10 cellular contexts compared by ENCODE assay signal in the genomic region with DNA sequence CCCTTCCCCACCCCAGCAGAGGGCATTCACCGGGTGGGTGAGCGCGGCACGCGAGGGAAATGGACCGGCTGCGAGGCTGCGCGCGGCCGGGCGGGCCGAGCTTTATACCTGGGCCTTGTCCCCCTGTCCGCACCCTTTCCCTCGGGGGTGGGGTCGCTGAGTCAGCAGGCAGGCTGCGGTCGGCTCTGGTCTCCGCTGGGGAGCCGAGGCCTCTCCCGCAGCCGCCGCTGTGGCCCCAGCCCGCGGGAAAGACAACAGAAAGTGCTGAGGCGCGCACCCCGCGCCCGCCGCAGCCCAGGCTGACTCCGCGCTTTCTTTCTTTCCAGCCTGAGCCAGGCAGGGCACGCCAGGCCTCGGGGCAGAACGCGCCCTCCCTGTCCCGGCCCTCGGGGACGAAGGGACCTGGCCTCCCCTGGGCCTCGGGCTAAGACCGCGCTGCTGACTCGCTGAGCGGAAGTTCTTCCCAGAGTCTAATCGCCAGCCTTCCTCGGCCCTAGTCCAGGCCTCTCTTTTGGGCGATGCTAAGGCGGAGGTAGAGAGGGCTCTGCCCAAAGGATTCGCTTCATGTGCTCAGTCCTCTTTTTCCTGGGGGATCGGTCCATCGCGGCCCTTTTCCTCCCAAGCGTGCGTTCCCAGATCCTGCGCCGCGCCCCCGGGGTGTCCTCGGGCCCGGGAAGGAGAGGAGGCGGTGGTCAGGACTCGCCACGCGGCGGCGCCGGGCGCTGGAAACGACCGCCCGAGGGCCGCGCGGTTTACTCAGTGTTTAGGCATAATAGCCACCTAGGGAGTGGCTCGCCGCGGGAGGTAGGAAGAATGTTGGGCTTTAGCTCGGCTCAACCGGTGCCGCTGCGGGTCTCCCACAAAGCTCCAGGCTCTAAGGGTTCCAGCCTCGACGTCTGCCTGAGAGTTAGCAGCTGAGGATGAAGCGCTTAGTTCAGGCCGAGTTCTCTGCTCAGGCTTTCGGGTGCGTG. TPM values are rescaled to one million over a fixed set of nuclear protein-coding genes. Genes with fewer than 3 reads are reported as not detected.
DNase-seq lines count a peak whose midpoint lies in the region; ATAC-seq, FAIRE-seq and TF ChIP-seq lines count a peak whose summit lies in the region.
"Had no signal": no experiment of that assay in that cellular context is flagged by ENCODE, and none has a peak within 500 bp of the region (broad histone marks: within the 10 kb centered on the region; RNA-seq: fewer than 3 reads in every experiment).

A gene with protein sequence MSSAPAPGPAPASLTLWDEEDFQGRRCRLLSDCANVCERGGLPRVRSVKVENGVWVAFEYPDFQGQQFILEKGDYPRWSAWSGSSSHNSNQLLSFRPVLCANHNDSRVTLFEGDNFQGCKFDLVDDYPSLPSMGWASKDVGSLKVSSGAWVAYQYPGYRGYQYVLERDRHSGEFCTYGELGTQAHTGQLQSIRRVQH (minus strand): TSS at position 78 of the 971 bp plus-strand sequence. CDS start 246 bp downstream, outside the sequence.

- CTCF ChIA-PET in endothelial cell of umbilical vein (lab: Charles Lee): interaction anchor here (0.6 to 10.4 kb wide), 10 partner anchors 11 to 161 kb away, joined by 3 to 164 read pairs (median 8); partner anchors contain the start of gene FEV

- peaks cover 5% of the 10 kb centered on the region for H3K4me1 ChIP-seq in endothelial cell of umbilical vein (ENCODE audit: control insufficient read depth, extremely low read depth, insufficient read depth, low read length)
- H3K4me1 ChIP-seq in rectal smooth muscle tissue (ENCODE audit: control insufficient read depth, insufficient read depth, low read length): peaks cover 7% of the 10 kb centered on the region

- H3K9me1 ChIP-seq in endothelial cell of umbilical vein (replicated peaks; ENCODE audit: control insufficient read depth, extremely low read depth, insufficient read depth, low read length): no peaks in the 10 kb centered on the region

- BruUV-seq in endothelial cell of umbilical vein (replicated peaks; lab: Mats Ljungman, UMichigan): no TSS peak

- intact Hi-C loops in endothelial cell of umbilical vein (cut with micrococcal nuclease): no loop called here
- intact Hi-C loops in posterior vena cava (cut with DNase I): no loop called here

- H3K36me3 ChIP-seq in endothelial cell of umbilical vein (ENCODE audit: control insufficient read depth in 2 of 2, extremely low read depth in 1 of 2, insufficient read depth in 2 of 2, low read length in 2 of 2) (no peaks in the 10 kb centered on the region), rectal smooth muscle tissue (ENCODE audit: control insufficient read depth, insufficient read depth, low read length) (no peaks in the 10 kb centered on the region)

- TF ChIP-seq CTCF in endothelial cell of umbilical vein (IDR thresholded peaks at IDR 0.05; ENCODE audit: extremely low read depth in 1 of 2, insufficient read depth in 1 of 2, low read depth in 1 of 2, low read length in 2 of 2): no peak

- dilution Hi-C loops in endothelial cell of umbilical vein (cut with MboI; ENCODE audit: extremely low pct_ligation_motif_present, low sequenced_read_pairs): no loop called here

- ATAC-seq in GM21390 (IDR thresholded peaks at IDR 0.05; ENCODE audit: unreplicated experiment) (no peak), HG02840 (IDR thresholded peaks at IDR 0.05; ENCODE audit: low FRiP score, unreplicated experiment) (no peak)

- no peaks in the 10 kb centered on the region for H3K79me2 ChIP-seq in endothelial cell of umbilical vein (ENCODE audit: control insufficient read depth, insufficient read depth, low read length)

- DNase-seq in DMS79 treated with DMSO at 0.1 percent for 48 hours (lab: John Stamatoyannopoulos, UW): peak; percentile 60
- DNase-seq in NCI-H2081 (lab: John Stamatoyannopoulos, UW): peak; percentile 64 to 88
- DNase-seq in endothelial cell of umbilical vein (ENCODE audit: low read depth, low spot score): no peak
- DNase-seq in stimulated activated naive CD4-positive, alpha-beta T cell treated with Interleukin-2 at 50 U/mL for 16 hours (lab: John Stamatoyannopoulos, UW): no peak
- no peak for DNase-seq in posterior vena cava (ENCODE audit: low spot score)

- FAIRE-seq in endothelial cell of umbilical vein (lab: Jason Lieb, UNC): no peak

- H3K9me3 ChIP-seq in endothelial cell of umbilical vein (replicated peaks; ENCODE audit: control insufficient read depth, insufficient read depth, low read length): no peaks in the 10 kb centered on the region

- H3K27ac ChIP-seq in endothelial cell of umbilical vein (ENCODE audit: insufficient read depth, low read depth, low read length) (no peak within 1 kb of the TSS), rectal smooth muscle tissue (ENCODE audit: low read depth, low read length) (no peak within 1 kb of the TSS)

- H3K4me3 ChIP-seq in endothelial cell of umbilical vein (replicated peaks in 1 of 3; ENCODE audit: insufficient read depth in 1 of 3, low read depth in 1 of 3, low read length in 3 of 3) (no peak within 1 kb of the TSS), rectal smooth muscle tissue (ENCODE audit: low read length) (peak within 1 kb of the TSS; percentile 54)

- TF ChIP-seq POLR2A in endothelial cell of umbilical vein (IDR thresholded peaks at IDR 0.05; ENCODE audit: low read depth, low read length): no peak

- no peaks in the 10 kb centered on the region for H4K20me1 ChIP-seq in endothelial cell of umbilical vein (replicated peaks; ENCODE audit: control insufficient read depth, extremely low read depth, insufficient read depth, low read length)

- H3K9ac ChIP-seq in endothelial cell of umbilical vein (replicated peaks; ENCODE audit: extremely low read depth, insufficient read depth, low read length): no peak within 1 kb of the TSS
- no peak within 1 kb of the TSS for H3K9ac ChIP-seq in rectal smooth muscle tissue (ENCODE audit: low read length)

- POLR2A ChIA-PET in endothelial cell of umbilical vein (lab: Charles Lee): interaction anchor here (0.7 kb wide), 1 partner anchor 230 kb away, joined by 3 read pairs; no protein-coding TSS in a partner anchor

- H3K27me3 ChIP-seq in endothelial cell of umbilical vein (ENCODE audit: control insufficient read depth in 2 of 2, insufficient read depth in 2 of 2, low read length in 2 of 2) (peaks cover 83 to 84% of the 10 kb centered on the region in 2 experiments), rectal smooth muscle tissue (ENCODE audit: control insufficient read depth, insufficient read depth, low read length) (peaks cover 66% of the 10 kb centered on the region)

- H3K4me2 ChIP-seq in endothelial cell of umbilical vein (ENCODE audit: insufficient read depth, low read length): peak within 1 kb of the TSS; percentile 22

- H2AFZ ChIP-seq in endothelial cell of umbilical vein (ENCODE audit: low read depth, low read length): no peak within 1 kb of the TSS

TF ChIP-seq in endothelial cell of umbilical vein, 7 proteins besides CTCF, POLR2A, EP300 and RAD21:
- TF ChIP-seq, protein P1, sequence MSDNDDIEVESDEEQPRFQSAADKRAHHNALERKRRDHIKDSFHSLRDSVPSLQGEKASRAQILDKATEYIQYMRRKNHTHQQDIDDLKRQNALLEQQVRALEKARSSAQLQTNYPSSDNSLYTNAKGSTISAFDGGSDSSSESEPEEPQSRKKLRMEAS (IDR thresholded peaks at IDR 0.05; ENCODE audit: insufficient read depth, insufficient read length): no peak
- peak; percentile 100 for TF ChIP-seq EZH2 (IDR thresholded peaks at IDR 0.05; ENCODE audit: borderline replicate concordance, low read depth, low read length, severe bottlenecking)

RNA-seq across cellular contexts. Expression of the gene that starts here (rescaled TPM):
- total RNA-seq in endothelial cell of umbilical vein (not detected in 2 replicates), posterior vena cava (not detected)
- not detected in 2 replicates for polyA plus RNA-seq in endothelial cell of umbilical vein
- not detected in 2 replicates for polyA plus RNA-seq in endothelial cell of umbilical vein (2011; cell fraction: cytosol; rRNA removed)
- polyA plus RNA-seq in endothelial cell of umbilical vein (2011; cell fraction: nucleus; rRNA removed): not detected in 2 replicates
- polyA plus RNA-seq in endothelial cell of umbilical vein (2012): not detected in 2 replicates
- not detected in 2 replicates for polyA minus RNA-seq in endothelial cell of umbilical vein
- not detected for polyA minus RNA-seq in endothelial cell of umbilical vein (2011; cell fraction: cytosol; rRNA and poly(A)+ RNA removed)
- polyA minus RNA-seq in endothelial cell of umbilical vein (2011; cell fraction: nucleus; rRNA and poly(A)+ RNA removed): not detected in 2 replicates
- total RNA-seq: T-helper 2 cell treated with Interferon-gamma antibody and Interleukin-4, amounts not matched to agents 100 ng/mL and 5 ng/mL, for 36 hours; temporal lobe had no signal

Comparison
In these comparisons a context has a peak if more than half of its experiments do, and no peak if none do; other contexts are left out.
1. DNase-seq: peak in DMS79 treated with DMSO at 0.1 percent for 48 hours (single experiment) and NCI-H2081 (2 of 2); none in endothelial cell of umbilical vein (single experiment), stimulated activated naive CD4-positive, alpha-beta T cell treated with Interleukin-2 at 50 U/mL for 16 hours (single experiment) and posterior vena cava (single experiment).